In genomic region chr9:104747245-104747564, GRCh38 we compare ENCODE assay signal across 1 cellular context.
TF ChIP-seq lines count a peak whose summit lies in the region.

No MANE protein-coding gene starts in this region.

TF ChIP-seq in IMR-90, 13 proteins besides CTCF, POLR2A, EP300 and RAD21 (continued from another document):
- TF ChIP-seq RFX5 (IDR thresholded peaks at IDR 0.05; ENCODE audit: low read depth, low read length) (no peak), MXI1 (IDR thresholded peaks at IDR 0.05; ENCODE audit: borderline replicate concordance, low read depth, low read length) (no peak), ELK1 (IDR thresholded peaks at IDR 0.05; ENCODE audit: borderline replicate concordance, low read depth, low read length) (no peak), CEBPB (IDR thresholded peaks at IDR 0.05; ENCODE audit: low read depth, low read length) (no peak), MAFK (IDR thresholded peaks at IDR 0.05; ENCODE audit: low read depth, low read length) (no peak), CHD1 (IDR thresholded peaks at IDR 0.05; ENCODE audit: low read depth, low read length) (no peak)
